Comparison of ENCODE assay signal across 33 cellular contexts in the genomic region with DNA sequence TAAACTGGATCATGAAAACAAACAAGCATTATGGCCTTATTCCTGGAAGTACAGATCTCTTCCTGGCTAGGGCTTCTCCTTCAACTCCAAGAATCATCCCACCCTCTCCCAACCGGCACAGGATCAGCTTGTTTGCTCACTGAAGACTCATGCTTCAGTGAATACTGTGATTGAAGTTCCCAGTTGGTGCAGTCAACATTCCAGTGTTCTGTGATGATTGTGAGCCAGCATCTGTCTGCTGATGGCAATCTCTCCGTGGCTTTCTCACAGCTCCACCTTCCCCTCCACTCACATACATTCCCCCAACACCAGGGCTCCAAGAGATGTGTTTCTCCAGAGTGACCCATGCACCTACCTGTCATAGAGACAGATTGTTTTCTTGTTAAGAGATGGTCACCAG.
DNase-seq lines count a peak whose midpoint lies in the region; ATAC-seq, FAIRE-seq and TF ChIP-seq lines count a peak whose summit lies in the region.
"Had no signal": no experiment of that assay in that cellular context is flagged by ENCODE, and none has a peak within 500 bp of the region (broad histone marks: within the 10 kb centered on the region; RNA-seq: fewer than 3 reads in every experiment).

No MANE protein-coding gene starts in this region.

- no peak for TF ChIP-seq POLR2A in A549 (IDR thresholded peaks at IDR 0.05; ENCODE audit: low read length)

- TF ChIP-seq EP300 in A549 (IDR thresholded peaks at IDR 0.05) = no peak
- no peak for TF ChIP-seq EP300 in Ishikawa (IDR thresholded peaks at IDR 0.05; ENCODE audit: borderline replicate concordance)

- no peak overlapping the region for H3K27ac Mint-ChIP-seq in CD4-positive, alpha-beta memory T cell
- H3K27ac Mint-ChIP-seq: activated CD4-positive, alpha-beta T cell treated with anti-CD3 and anti-CD28 coated beads, Interleukin-2, amount 10 ng/mL, durations not matched to agents 24 days and 14 days; activated T-cell treated with anti-CD3 and anti-CD28 coated beads, Interleukin-2, amount 50 U/mL, for 24 hours; CD4-positive, alpha-beta T cell; stimulated activated naive CD8-positive, alpha-beta T cell treated with anti-CD3 and anti-CD28 coated beads, Interleukin-15, amount 100 ng/mL, for 72 hours; T-helper 2 cell treated with Interferon-gamma antibody and Interleukin-4, amounts not matched to agents 5 μg/mL and 100 μg/mL, for 36 hours had no signal

- no peak overlapping the region for H2AK5ac ChIP-seq in mesendoderm (ENCODE audit: low read length)

- H3K36me3 ChIP-seq in brain microvascular endothelial cell (replicated peaks) (no peaks in the 10 kb centered on the region), mesendoderm (ENCODE audit: control insufficient read depth, insufficient read depth, low read length) (no peaks in the 10 kb centered on the region), kidney (ENCODE audit: control insufficient read depth in 1 of 2, insufficient read depth in 2 of 2, low read length in 2 of 2) (no peaks in the 10 kb centered on the region)
- no peaks in the 10 kb centered on the region for H3K36me3 ChIP-seq in CD4-positive, alpha-beta memory T cell (ENCODE audit: insufficient read depth, low read length)
- H3K36me3 ChIP-seq: thyroid gland had no signal

- no peak overlapping the region for H2BK15ac ChIP-seq in mesendoderm (replicated peaks; ENCODE audit: low read depth)

- no peaks in the 10 kb centered on the region for H3K79me2 ChIP-seq in mesendoderm (ENCODE audit: control insufficient read depth, insufficient read depth, low read length)

- H3K4me2 ChIP-seq in A549 (peak overlapping the region; percentile 44), mesendoderm (ENCODE audit: low read length) (no peak overlapping the region)
- H3K4me2 ChIP-seq: KMS-11, PC-9 had no signal

- H3K79me1 ChIP-seq in mesendoderm (ENCODE audit: low read length) = no peaks in the 10 kb centered on the region

- H3K27me3 ChIP-seq in brain microvascular endothelial cell (replicated peaks) = no peaks in the 10 kb centered on the region
- no peaks in the 10 kb centered on the region for H3K27me3 ChIP-seq in mesendoderm (ENCODE audit: insufficient read depth, low read length, poor library complexity)
- no peaks in the 10 kb centered on the region for H3K27me3 ChIP-seq in CD4-positive, alpha-beta memory T cell (ENCODE audit: insufficient read depth, low read length)
- H3K27me3 ChIP-seq: thyroid gland had no signal

- no peak overlapping the region for H4K8ac ChIP-seq in mesendoderm (ENCODE audit: low read depth, low read length)

- no peak overlapping the region for H3K18ac ChIP-seq in mesendoderm (ENCODE audit: low read length)

- peaks cover 0 to 6% (median 1%) of the 10 kb centered on the region in 8 donors for H3K9me3 Mint-ChIP-seq in CD4-positive, alpha-beta memory T cell
- H3K9me3 Mint-ChIP-seq: activated CD4-positive, alpha-beta T cell treated with anti-CD3 and anti-CD28 coated beads, Interleukin-2, amount 10 ng/mL, durations not matched to agents 24 days and 14 days; activated T-cell treated with anti-CD3 and anti-CD28 coated beads, Interleukin-2, amount 50 U/mL, for 24 hours; CD4-positive, alpha-beta T cell had no signal

- no peak overlapping the region for H2BK120ac ChIP-seq in mesendoderm (ENCODE audit: low read depth, low read length)

- H3K9ac ChIP-seq in mesendoderm (ENCODE audit: low read length) = no peak overlapping the region
- H3K9ac ChIP-seq in kidney (ENCODE audit: low read length in 2 of 2) = no peak overlapping the region
- H3K9ac ChIP-seq: KMS-11 had no signal

- H3K4ac ChIP-seq in mesendoderm (ENCODE audit: low read depth, low read length) = no peak overlapping the region

- H3K4me1 Mint-ChIP-seq in CD4-positive, alpha-beta memory T cell = no peaks in the 10 kb centered on the region
- H3K4me1 Mint-ChIP-seq: activated CD4-positive, alpha-beta T cell treated with anti-CD3 and anti-CD28 coated beads, Interleukin-2, amount 10 ng/mL, durations not matched to agents 24 days and 14 days; stimulated activated naive CD8-positive, alpha-beta T cell treated with anti-CD3 and anti-CD28 coated beads, Interleukin-15, amount 100 ng/mL, for 72 hours had no signal

- H4K5ac ChIP-seq in mesendoderm (ENCODE audit: low read length) = no peak overlapping the region

- TF ChIP-seq CTCF in A549 (IDR thresholded peaks at IDR 0.05) = no peak
- no peak for TF ChIP-seq CTCF in brain microvascular endothelial cell (IDR thresholded peaks at IDR 0.05; ENCODE audit: low read depth, low read length, missing control alignments)
- no peak for TF ChIP-seq CTCF in kidney (IDR thresholded peaks at IDR 0.05; ENCODE audit: borderline replicate concordance, extremely low read depth, insufficient read depth)

- H3K23ac ChIP-seq in mesendoderm (ENCODE audit: low read length) = no peak overlapping the region

- H3K27ac ChIP-seq in A549 (peak overlapping the region in 1 of 2 experiments; percentile 28; a peak in 3 of 6 replicates), brain microvascular endothelial cell (no peak overlapping the region), mesendoderm (ENCODE audit: low read depth, low read length) (no peak overlapping the region), kidney (ENCODE audit: low read depth in 2 of 2, low read length in 2 of 2) (no peak overlapping the region)
- no peak overlapping the region for H3K27ac ChIP-seq in CD4-positive, alpha-beta memory T cell (ENCODE audit: low read depth, low read length)
- H3K27ac ChIP-seq: KMS-11, PC-9, thyroid gland had no signal

- no peak overlapping the region for H3K56ac ChIP-seq in mesendoderm (ENCODE audit: low read length)

- no peak for TF ChIP-seq RAD21 in A549 (conservative IDR thresholded peaks at IDR 0.05 in 1 of 2, IDR thresholded peaks at IDR 0.05 in 1 of 2)
- TF ChIP-seq RAD21 in Ishikawa (IDR thresholded peaks at IDR 0.05; ENCODE audit: low read depth) = no peak

- no peak overlapping the region for H3K4me3 ChIP-seq in A549
- H3K4me3 ChIP-seq in brain microvascular endothelial cell (ENCODE audit: low read depth, low read length) = no peak overlapping the region
- H3K4me3 ChIP-seq in mesendoderm (ENCODE audit: low read length) = no peak overlapping the region
- no peak overlapping the region for H3K4me3 ChIP-seq in kidney (ENCODE audit: low read length in 2 of 2)
- no peak overlapping the region for H3K4me3 ChIP-seq in CD4-positive, alpha-beta memory T cell (ENCODE audit: low read length in 2 of 2)
- H3K4me3 ChIP-seq: PC-9, thyroid gland had no signal

- 18% methylated on average over 2 of the region's 2 CpGs for WGBS in A549 (ENCODE audit: missing lambda C conversion rate)
- WGBS in mesendoderm (ENCODE audit: extremely low coverage, insufficient coverage, low lambda C conversion rate) = no CpG with 5 or more reads among the region's 2 CpGs

- H3K27me3 Mint-ChIP-seq in CD4-positive, alpha-beta memory T cell = no peaks in the 10 kb centered on the region
- H3K27me3 Mint-ChIP-seq: activated CD4-positive, alpha-beta T cell treated with anti-CD3 and anti-CD28 coated beads, Interleukin-2, amount 10 ng/mL, durations not matched to agents 24 days and 14 days; activated T-cell treated with anti-CD3 and anti-CD28 coated beads, Interleukin-2, amount 50 U/mL, for 24 hours; brain; CD4-positive, alpha-beta T cell; stimulated activated naive CD8-positive, alpha-beta T cell treated with anti-CD3 and anti-CD28 coated beads, Interleukin-15, amount 100 ng/mL, for 72 hours had no signal

- no peak overlapping the region for H2BK5ac ChIP-seq in mesendoderm (ENCODE audit: low read length)

- POLR2A ChIA-PET in A549 (lab: Yijun Ruan, JAX) = no interaction called here
- POLR2A ChIA-PET in CD4-positive, alpha-beta memory T cell (lab: Charles Lee; ENCODE audit: partially characterized antibody) = no interaction called here

- peaks cover 22% of the 10 kb centered on the region for H3K4me1 ChIP-seq in A549
- H3K4me1 ChIP-seq in mesendoderm (ENCODE audit: control insufficient read depth, low read depth, low read length) = peaks cover 2% of the 10 kb centered on the region
- no peaks in the 10 kb centered on the region for H3K4me1 ChIP-seq in kidney (ENCODE audit: control insufficient read depth in 1 of 2, insufficient read depth in 1 of 2, low read depth in 1 of 2, low read length in 2 of 2)
- H3K4me1 ChIP-seq in CD4-positive, alpha-beta memory T cell (ENCODE audit: insufficient read depth, low read length) = no peaks in the 10 kb centered on the region

- in situ Hi-C loops in brain microvascular endothelial cell (cut with HindIII; ENCODE audit: low pct_ligation_motif_present, low sequenced_read_pairs) = no loop called here

- CTCF ChIA-PET in A549 (lab: Yijun Ruan, JAX) = interaction anchor here (1.1 kb wide), 1 partner anchor 16 kb away, joined by 3 read pairs; no protein-coding TSS in a partner anchor
- CTCF ChIA-PET in CD4-positive, alpha-beta memory T cell (lab: Charles Lee; ENCODE audit: partially characterized antibody) = no interaction called here

- ATAC-seq in A549 (peak; percentile 43 to 80; a peak in 4 of 6 replicates), GM19035 (IDR thresholded peaks at IDR 0.05; ENCODE audit: unreplicated experiment) (no peak)
- ATAC-seq: left lobe of liver; stimulated activated naive CD8-positive, alpha-beta T cell treated with anti-CD3 and anti-CD28 coated beads, Interleukin-15, amount 100 ng/mL, for 72 hours had no signal

- no peak overlapping the region for H3K4me3 Mint-ChIP-seq in CD4-positive, alpha-beta memory T cell
- H3K4me3 Mint-ChIP-seq: activated CD4-positive, alpha-beta T cell treated with anti-CD3 and anti-CD28 coated beads, Interleukin-2, amount 10 ng/mL, durations not matched to agents 24 days and 14 days; activated T-cell treated with anti-CD3 and anti-CD28 coated beads, Interleukin-2, amount 50 U/mL, for 24 hours; brain; CD4-positive, alpha-beta T cell; H9; stimulated activated naive CD8-positive, alpha-beta T cell treated with anti-CD3 and anti-CD28 coated beads, Interleukin-15, amount 100 ng/mL, for 72 hours; T-helper 2 cell treated with Interferon-gamma antibody and Interleukin-4, amounts not matched to agents 5 μg/mL and 100 μg/mL, for 36 hours had no signal

- FAIRE-seq in A549 (lab: Jason Lieb, UNC) (no peak), kidney (lab: Jason Lieb, UNC) (no peak)
- FAIRE-seq: A204.1, G401.6, GM19239, small intestine had no signal

- DNase-seq in A549 (ENCODE audit: low read depth in 1 of 2, low spot score in 1 of 2) = peak in 1 of 2 experiments; percentile 48
- DNase-seq in brain microvascular endothelial cell = peak; percentile 4
- peak; percentile 81 for DNase-seq in mesendoderm
- no peak for DNase-seq in kidney
- no peak for DNase-seq in DMS 273 (lab: John Stamatoyannopoulos, UW; ENCODE audit: unreplicated experiment)
- no peak for DNase-seq in CD4-positive, alpha-beta memory T cell
- DNase-seq: activated CD4-positive, alpha-beta T cell treated with anti-CD3 and anti-CD28 coated beads, Interleukin-2, amount 10 ng/mL, durations not matched to agents 24 days and 14 days; activated gamma-delta T cell; activated T-cell treated with anti-CD3 and anti-CD28 coated beads, Interleukin-2, amount 50 U/mL, for 24 hours; AML-193; CD4-positive, alpha-beta T cell; DMS 273 treated with DMSO at 0.1 percent for 48 hours; H9; mesenchymal stem cell; MV-4-11; NCI-H1694; nucleus accumbens; SHP77; small intestine; stimulated activated CD4-positive, alpha-beta T cell treated with anti-CD3 and anti-CD28 coated beads, Interleukin-1b, Interleukin-23, amount 100 ng/mL, for 48 hours; stimulated activated CD8-positive, alpha-beta memory T cell treated with anti-CD3 and anti-CD28 coated beads, Interleukin-4, amount 100 ng/mL, for 48 hours; stimulated activated naive CD8-positive, alpha-beta T cell treated with anti-CD3 and anti-CD28 coated beads, Interleukin-15, amount 100 ng/mL, for 72 hours had no signal

- intact Hi-C loops in kidney (cut with DNase I) = no loop called here
- intact Hi-C loops in CD4-positive, alpha-beta memory T cell (cut with micrococcal nuclease) = no loop called here

- H3K9me3 ChIP-seq in A549 (no peaks in the 10 kb centered on the region), kidney (ENCODE audit: control insufficient read depth in 1 of 2, low read length in 2 of 2) (no peaks in the 10 kb centered on the region)
- H3K9me3 ChIP-seq in CD4-positive, alpha-beta memory T cell (ENCODE audit: control insufficient read depth in 1 of 2, low read length in 2 of 2) = no peaks in the 10 kb centered on the region
- H3K9me3 ChIP-seq: thyroid gland had no signal

- H3K36me3 Mint-ChIP-seq in CD4-positive, alpha-beta memory T cell = no peaks in the 10 kb centered on the region
- H3K36me3 Mint-ChIP-seq: brain had no signal

Comparison
In these comparisons a context has a peak if more than half of its experiments do, and no peak if none do; other contexts are left out.
1. DNase-seq: peak in brain microvascular endothelial cell (single experiment) and mesendoderm (single experiment); none in kidney (single experiment), DMS 273 (single experiment) and CD4-positive, alpha-beta memory T cell (0 of 5).